ENCODE assay signal across 1 cellular context in the genomic region with DNA sequence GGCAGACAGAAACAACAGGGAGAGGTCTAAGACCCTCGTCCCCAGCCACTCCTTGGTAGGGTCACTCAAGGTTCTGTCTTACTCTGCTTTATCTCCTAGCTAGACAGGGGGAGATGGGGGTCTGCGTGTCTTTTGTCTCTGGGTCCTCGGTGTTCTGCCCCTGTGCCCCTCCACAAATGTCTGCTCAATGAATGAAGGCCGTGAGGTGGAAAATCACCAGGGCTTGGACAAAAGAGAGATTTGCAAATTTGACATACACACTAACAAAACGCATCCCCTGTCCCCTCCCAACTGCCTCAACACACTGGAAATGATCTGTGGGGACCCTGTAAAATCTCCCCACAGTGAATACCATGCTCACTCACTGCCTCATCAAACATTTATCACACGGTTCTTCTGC.
TF ChIP-seq lines count a peak whose summit lies in the region.

No MANE protein-coding gene starts in this region.

TF ChIP-seq in K562, 482 proteins besides CTCF, POLR2A, EP300 and RAD21:
- TF ChIP-seq, protein P1, sequence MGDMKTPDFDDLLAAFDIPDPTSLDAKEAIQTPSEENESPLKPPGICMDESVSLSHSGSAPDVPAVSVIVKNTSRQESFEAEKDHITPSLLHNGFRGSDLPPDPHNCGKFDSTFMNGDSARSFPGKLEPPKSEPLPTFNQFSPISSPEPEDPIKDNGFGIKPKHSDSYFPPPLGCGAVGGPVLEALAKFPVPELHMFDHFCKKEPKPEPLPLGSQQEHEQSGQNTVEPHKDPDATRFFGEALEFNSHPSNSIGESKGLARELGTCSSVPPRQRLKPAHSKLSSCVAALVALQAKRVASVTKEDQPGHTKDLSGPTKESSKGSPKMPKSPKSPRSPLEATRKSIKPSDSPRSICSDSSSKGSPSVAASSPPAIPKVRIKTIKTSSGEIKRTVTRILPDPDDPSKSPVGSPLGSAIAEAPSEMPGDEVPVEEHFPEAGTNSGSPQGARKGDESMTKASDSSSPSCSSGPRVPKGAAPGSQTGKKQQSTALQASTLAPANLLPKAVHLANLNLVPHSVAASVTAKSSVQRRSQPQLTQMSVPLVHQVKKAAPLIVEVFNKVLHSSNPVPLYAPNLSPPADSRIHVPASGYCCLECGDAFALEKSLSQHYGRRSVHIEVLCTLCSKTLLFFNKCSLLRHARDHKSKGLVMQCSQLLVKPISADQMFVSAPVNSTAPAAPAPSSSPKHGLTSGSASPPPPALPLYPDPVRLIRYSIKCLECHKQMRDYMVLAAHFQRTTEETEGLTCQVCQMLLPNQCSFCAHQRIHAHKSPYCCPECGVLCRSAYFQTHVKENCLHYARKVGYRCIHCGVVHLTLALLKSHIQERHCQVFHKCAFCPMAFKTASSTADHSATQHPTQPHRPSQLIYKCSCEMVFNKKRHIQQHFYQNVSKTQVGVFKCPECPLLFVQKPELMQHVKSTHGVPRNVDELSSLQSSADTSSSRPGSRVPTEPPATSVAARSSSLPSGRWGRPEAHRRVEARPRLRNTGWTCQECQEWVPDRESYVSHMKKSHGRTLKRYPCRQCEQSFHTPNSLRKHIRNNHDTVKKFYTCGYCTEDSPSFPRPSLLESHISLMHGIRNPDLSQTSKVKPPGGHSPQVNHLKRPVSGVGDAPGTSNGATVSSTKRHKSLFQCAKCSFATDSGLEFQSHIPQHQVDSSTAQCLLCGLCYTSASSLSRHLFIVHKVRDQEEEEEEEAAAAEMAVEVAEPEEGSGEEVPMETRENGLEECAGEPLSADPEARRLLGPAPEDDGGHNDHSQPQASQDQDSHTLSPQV (IDR thresholded peaks at IDR 0.05) = no peak
- TF ChIP-seq, protein P2, sequence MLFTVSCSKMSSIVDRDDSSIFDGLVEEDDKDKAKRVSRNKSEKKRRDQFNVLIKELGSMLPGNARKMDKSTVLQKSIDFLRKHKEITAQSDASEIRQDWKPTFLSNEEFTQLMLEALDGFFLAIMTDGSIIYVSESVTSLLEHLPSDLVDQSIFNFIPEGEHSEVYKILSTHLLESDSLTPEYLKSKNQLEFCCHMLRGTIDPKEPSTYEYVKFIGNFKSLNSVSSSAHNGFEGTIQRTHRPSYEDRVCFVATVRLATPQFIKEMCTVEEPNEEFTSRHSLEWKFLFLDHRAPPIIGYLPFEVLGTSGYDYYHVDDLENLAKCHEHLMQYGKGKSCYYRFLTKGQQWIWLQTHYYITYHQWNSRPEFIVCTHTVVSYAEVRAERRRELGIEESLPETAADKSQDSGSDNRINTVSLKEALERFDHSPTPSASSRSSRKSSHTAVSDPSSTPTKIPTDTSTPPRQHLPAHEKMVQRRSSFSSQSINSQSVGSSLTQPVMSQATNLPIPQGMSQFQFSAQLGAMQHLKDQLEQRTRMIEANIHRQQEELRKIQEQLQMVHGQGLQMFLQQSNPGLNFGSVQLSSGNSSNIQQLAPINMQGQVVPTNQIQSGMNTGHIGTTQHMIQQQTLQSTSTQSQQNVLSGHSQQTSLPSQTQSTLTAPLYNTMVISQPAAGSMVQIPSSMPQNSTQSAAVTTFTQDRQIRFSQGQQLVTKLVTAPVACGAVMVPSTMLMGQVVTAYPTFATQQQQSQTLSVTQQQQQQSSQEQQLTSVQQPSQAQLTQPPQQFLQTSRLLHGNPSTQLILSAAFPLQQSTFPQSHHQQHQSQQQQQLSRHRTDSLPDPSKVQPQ (CRISPR knock-in tag; IDR thresholded peaks at IDR 0.05; ENCODE audit: borderline replicate concordance) = no peak
- TF ChIP-seq, protein P3, sequence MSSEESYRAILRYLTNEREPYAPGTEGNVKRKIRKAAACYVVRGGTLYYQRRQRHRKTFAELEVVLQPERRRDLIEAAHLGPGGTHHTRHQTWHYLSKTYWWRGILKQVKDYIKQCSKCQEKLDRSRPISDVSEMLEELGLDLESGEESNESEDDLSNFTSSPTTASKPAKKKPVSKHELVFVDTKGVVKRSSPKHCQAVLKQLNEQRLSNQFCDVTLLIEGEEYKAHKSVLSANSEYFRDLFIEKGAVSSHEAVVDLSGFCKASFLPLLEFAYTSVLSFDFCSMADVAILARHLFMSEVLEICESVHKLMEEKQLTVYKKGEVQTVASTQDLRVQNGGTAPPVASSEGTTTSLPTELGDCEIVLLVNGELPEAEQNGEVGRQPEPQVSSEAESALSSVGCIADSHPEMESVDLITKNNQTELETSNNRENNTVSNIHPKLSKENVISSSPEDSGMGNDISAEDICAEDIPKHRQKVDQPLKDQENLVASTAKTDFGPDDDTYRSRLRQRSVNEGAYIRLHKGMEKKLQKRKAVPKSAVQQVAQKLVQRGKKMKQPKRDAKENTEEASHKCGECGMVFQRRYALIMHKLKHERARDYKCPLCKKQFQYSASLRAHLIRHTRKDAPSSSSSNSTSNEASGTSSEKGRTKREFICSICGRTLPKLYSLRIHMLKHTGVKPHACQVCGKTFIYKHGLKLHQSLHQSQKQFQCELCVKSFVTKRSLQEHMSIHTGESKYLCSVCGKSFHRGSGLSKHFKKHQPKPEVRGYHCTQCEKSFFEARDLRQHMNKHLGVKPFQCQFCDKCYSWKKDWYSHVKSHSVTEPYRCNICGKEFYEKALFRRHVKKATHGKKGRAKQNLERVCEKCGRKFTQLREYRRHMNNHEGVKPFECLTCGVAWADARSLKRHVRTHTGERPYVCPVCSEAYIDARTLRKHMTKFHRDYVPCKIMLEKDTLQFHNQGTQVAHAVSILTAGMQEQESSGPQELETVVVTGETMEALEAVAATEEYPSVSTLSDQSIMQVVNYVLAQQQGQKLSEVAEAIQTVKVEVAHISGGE (CRISPR knock-in tag; IDR thresholded peaks at IDR 0.05) = no peak
- TF ChIP-seq ZNF239 (CRISPR knock-in tag; IDR thresholded peaks at IDR 0.05) = no peak
- no peak for TF ChIP-seq DIDO1 (tag; IDR thresholded peaks at IDR 0.05; ENCODE audit: low read depth)
